Comparison of ENCODE assay signal across 1 cellular context in genomic region chr22:42069801-42070516, GRCh38.
TF ChIP-seq lines count a peak whose summit lies in the region.

No MANE protein-coding gene starts in this region.

TF ChIP-seq in H1, 55 proteins besides CTCF, POLR2A, EP300 and RAD21:
- TF ChIP-seq, protein P1, sequence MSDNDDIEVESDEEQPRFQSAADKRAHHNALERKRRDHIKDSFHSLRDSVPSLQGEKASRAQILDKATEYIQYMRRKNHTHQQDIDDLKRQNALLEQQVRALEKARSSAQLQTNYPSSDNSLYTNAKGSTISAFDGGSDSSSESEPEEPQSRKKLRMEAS (IDR thresholded peaks at IDR 0.05): peak; percentile 23; the same call in 1 of the 2 replicates
- no peak for TF ChIP-seq JUN (IDR thresholded peaks at IDR 0.05; ENCODE audit: low read depth, low read length)
